Comparison of ENCODE assay signal across 18 cellular contexts in the genomic region with DNA sequence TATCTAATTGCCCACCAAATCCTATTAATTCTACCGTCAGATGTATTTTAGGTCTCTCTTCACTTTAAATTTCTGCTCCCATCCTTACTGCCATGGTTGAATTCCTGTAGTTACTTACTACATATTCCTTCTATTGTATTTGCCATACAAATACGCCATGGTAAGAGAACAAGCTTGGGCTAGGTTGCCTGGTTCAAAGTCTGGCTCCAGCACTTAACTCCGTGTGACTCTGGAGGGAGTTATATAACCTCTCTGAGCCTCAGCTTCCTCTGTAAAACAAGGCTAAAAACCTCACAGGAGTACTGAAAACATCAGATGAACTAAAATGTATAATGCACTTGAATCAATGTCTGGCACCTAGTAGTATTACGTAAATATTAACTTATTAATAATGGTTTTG.
"Had no signal": no experiment of that assay in that cellular context is flagged by ENCODE, and none has a peak within 500 bp of the region (broad histone marks: within the 10 kb centered on the region; RNA-seq: fewer than 3 reads in every experiment).

No MANE protein-coding gene starts in this region.

- H3K36me3 ChIP-seq: colonic mucosa, esophagus squamous epithelium, gastrocnemius medialis, heart right ventricle, left lung, lower lobe of right lung had no signal

- DNase-seq: colonic mucosa; cortex of kidney; effector CD8-positive, alpha-beta T cell; effector memory CD8-positive, alpha-beta T cell; endodermal cell; esophagus squamous epithelium; foreskin melanocyte; gastrocnemius medialis; glutamatergic neuron; left lung; lower lobe of right lung; mesendoderm had no signal

- H3K27me3 ChIP-seq: gastrocnemius medialis had no signal

- H3K9me3 ChIP-seq: colonic mucosa, esophagus squamous epithelium, gastrocnemius medialis, heart right ventricle, left lung, lower lobe of right lung had no signal

- FAIRE-seq: keratinocyte had no signal

- H3K27ac ChIP-seq: colonic mucosa, epithelial cell of prostate, esophagus squamous epithelium, gastrocnemius medialis, heart right ventricle, left lung, lower lobe of right lung had no signal

- H3K4me3 Mint-ChIP-seq: dendritic cell treated with granulocyte-macrophage colony-stimulating factor and Interleukin-4, amounts not matched to agents 40 ng/mL and 50 ng/mL, for 4 days; endodermal cell; naive B cell; naive thymus-derived CD8-positive, alpha-beta T cell had no signal

- H3K36me3 Mint-ChIP-seq: naive thymus-derived CD8-positive, alpha-beta T cell had no signal

- H3K4me3 ChIP-seq: colonic mucosa, esophagus squamous epithelium, gastrocnemius medialis, heart right ventricle, left lung, lower lobe of right lung had no signal

- H3K27ac Mint-ChIP-seq: dendritic cell treated with granulocyte-macrophage colony-stimulating factor and Interleukin-4, amounts not matched to agents 40 ng/mL and 50 ng/mL, for 4 days; effector memory CD8-positive, alpha-beta T cell; endodermal cell; naive B cell; naive thymus-derived CD8-positive, alpha-beta T cell had no signal

- H3K4me1 ChIP-seq: colonic mucosa, heart right ventricle, left lung, lower lobe of right lung had no signal

- H3K9me3 Mint-ChIP-seq: dendritic cell treated with granulocyte-macrophage colony-stimulating factor and Interleukin-4, amounts not matched to agents 40 ng/mL and 50 ng/mL, for 4 days; effector memory CD8-positive, alpha-beta T cell; endodermal cell; naive thymus-derived CD8-positive, alpha-beta T cell had no signal
